In the genomic region with DNA sequence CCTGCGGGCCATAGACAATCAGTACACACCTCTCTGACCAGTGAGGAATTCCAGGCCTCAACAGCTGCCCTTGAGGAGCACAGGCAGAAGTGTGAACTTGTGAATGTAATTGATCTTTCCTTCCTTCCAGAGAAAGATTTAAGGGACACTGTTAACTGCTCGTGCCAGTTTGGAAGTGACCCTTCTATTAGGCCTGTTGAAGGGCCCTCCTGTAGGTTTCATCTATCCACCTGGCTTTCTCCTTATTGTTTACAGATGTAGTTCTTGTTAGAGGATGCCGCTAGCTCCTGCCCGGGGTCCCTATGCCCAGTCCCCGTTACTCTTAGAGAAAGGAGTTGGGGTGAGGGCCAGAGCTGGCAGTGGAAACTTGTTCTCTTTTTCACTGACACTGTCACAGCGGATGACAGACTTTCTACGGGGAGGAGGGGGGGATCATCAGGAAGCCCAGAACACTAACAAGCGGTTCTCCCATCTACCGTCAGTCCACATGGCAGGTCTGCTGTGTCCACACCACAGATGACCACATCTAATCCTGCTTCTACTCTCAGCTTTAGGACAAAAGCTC, we compare ENCODE assay signal across 1 cellular context.
TF ChIP-seq lines count a peak whose summit lies in the region.

No MANE protein-coding gene starts in this region.

TF ChIP-seq in K562, 482 proteins besides CTCF, POLR2A, EP300 and RAD21:
- TF ChIP-seq XRCC4 (IDR thresholded peaks at IDR 0.05; ENCODE audit: extremely low read depth, insufficient read depth, insufficient read length) = no peak
- peak; percentile 33; the same call in 1 of the 2 replicates for TF ChIP-seq POLR2AphosphoS5 (IDR thresholded peaks at IDR 0.05; ENCODE audit: control insufficient read depth, insufficient read depth, low read depth, low read length)
